ENCODE assay signal across 15 cellular contexts in the genomic region with DNA sequence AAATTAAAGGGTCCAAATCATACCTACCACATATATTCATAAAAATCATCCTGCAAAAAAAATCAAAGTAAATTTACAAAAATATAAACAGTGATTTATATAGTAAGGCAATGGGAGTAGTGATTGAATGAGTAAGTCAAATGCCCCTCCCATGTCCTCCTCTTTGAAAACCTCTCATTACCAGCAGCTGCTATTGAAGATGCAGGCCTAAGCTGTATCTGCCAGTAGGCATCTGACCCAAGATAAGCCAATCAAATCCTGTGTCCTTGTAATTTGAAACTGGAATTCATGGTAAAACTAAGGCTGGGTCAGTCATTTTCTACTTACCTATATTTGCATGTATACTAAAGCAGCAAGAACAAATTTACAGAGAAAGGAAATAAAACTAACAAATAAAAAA.
"Had no signal": no experiment of that assay in that cellular context is flagged by ENCODE, and none has a peak within 500 bp of the region (broad histone marks: within the 10 kb centered on the region; RNA-seq: fewer than 3 reads in every experiment).

No MANE protein-coding gene starts in this region.

- H3K27me3 ChIP-seq: brain microvascular endothelial cell, neutrophil, right atrium auricular region had no signal

- H3K4me1 ChIP-seq: right atrium auricular region had no signal

- H3K9me3 ChIP-seq: neutrophil had no signal

- H3K4me1 Mint-ChIP-seq: endodermal cell had no signal

- ATAC-seq: activated CD8-positive, alpha-beta memory T cell treated with anti-CD3 and anti-CD28 coated beads, Interleukin-2, amount 10 ng/mL, durations not matched to agents 7 days and 5 days; activated naive CD4-positive, alpha-beta T cell treated with anti-CD3 and anti-CD28 coated beads, Interleukin-2, amount 50 U/mL, for 72 hours; left colon; naive thymus-derived CD8-positive, alpha-beta T cell had no signal

- H3K9me3 Mint-ChIP-seq: activated naive CD4-positive, alpha-beta T cell treated with anti-CD3 and anti-CD28 coated beads, Interleukin-2, amount 50 U/mL, for 72 hours had no signal

- H3K4me3 Mint-ChIP-seq: activated CD8-positive, alpha-beta memory T cell treated with anti-CD3 and anti-CD28 coated beads, Interleukin-2, amount 10 ng/mL, durations not matched to agents 7 days and 5 days; activated T-cell treated with anti-CD3 and anti-CD28 coated beads, Interleukin-2, amount 50 U/mL, for 24 hours; endodermal cell; naive thymus-derived CD8-positive, alpha-beta T cell had no signal

- H3K27ac Mint-ChIP-seq: activated CD8-positive, alpha-beta memory T cell treated with anti-CD3 and anti-CD28 coated beads, Interleukin-2, amount 10 ng/mL, durations not matched to agents 7 days and 5 days; activated naive CD4-positive, alpha-beta T cell treated with anti-CD3 and anti-CD28 coated beads, Interleukin-2, amount 50 U/mL, for 72 hours; activated T-cell treated with anti-CD3 and anti-CD28 coated beads, Interleukin-2, amount 50 U/mL, for 24 hours; endodermal cell had no signal

- H3K36me3 Mint-ChIP-seq: activated CD8-positive, alpha-beta memory T cell treated with anti-CD3 and anti-CD28 coated beads, Interleukin-2, amount 10 ng/mL, durations not matched to agents 7 days and 5 days; activated naive CD4-positive, alpha-beta T cell treated with anti-CD3 and anti-CD28 coated beads, Interleukin-2, amount 50 U/mL, for 72 hours; naive thymus-derived CD8-positive, alpha-beta T cell had no signal

- DNase-seq: activated CD4-positive, alpha-beta T cell treated with anti-CD3 and anti-CD28 coated beads, Interleukin-2, amount 50 U/mL, for 4 hours; activated CD4-positive, CD25-positive, alpha-beta regulatory T cell treated with anti-CD3 and anti-CD28 coated beads, Interleukin-2, amount 50 U/mL, for 72 hours; activated CD8-positive, alpha-beta memory T cell treated with anti-CD3 and anti-CD28 coated beads, Interleukin-2, amount 10 ng/mL, durations not matched to agents 7 days and 5 days; activated effector memory CD4-positive, alpha-beta T cell treated with Interleukin-2 at 50 U/mL for 16 hours; activated T-cell treated with anti-CD3 and anti-CD28 coated beads, Interleukin-2, amount 50 U/mL, for 24 hours; amygdala; brain microvascular endothelial cell; endodermal cell; left colon; naive thymus-derived CD8-positive, alpha-beta T cell; posterior cingulate gyrus; small intestine had no signal

- H3K27ac ChIP-seq: brain microvascular endothelial cell, neutrophil, right atrium auricular region had no signal

- H3K36me3 ChIP-seq: brain microvascular endothelial cell, neutrophil, right atrium auricular region had no signal

- H3K4me3 ChIP-seq: right atrium auricular region had no signal
